10 cellular contexts compared by ENCODE assay signal in genomic region chr2:20451346-20451745, GRCh38. TPM values are rescaled to one million over a fixed set of nuclear protein-coding genes. Genes with fewer than 3 reads are reported as not detected.
DNase-seq lines count a peak whose midpoint lies in the region; ATAC-seq and TF ChIP-seq lines count a peak whose summit lies in the region.
"Had no signal": no experiment of that assay in that cellular context is flagged by ENCODE, and none has a peak within 500 bp of the region (broad histone marks: within the 10 kb centered on the region; RNA-seq: fewer than 3 reads in every experiment).

No MANE protein-coding gene starts in this region.

- H3K36me3 ChIP-seq in liver (ENCODE audit: control insufficient read depth in 4 of 4, insufficient read depth in 3 of 4, low read depth in 1 of 4, low read length in 3 of 4) (peaks cover 0 to 3% (median under 1%) of the 10 kb centered on the region in 4 donors), skeletal muscle satellite cell (ENCODE audit: insufficient read depth, low read length) (peaks cover 22% of the 10 kb centered on the region), GM23338 (ENCODE audit: insufficient read depth) (no peaks in the 10 kb centered on the region)

- no peaks in the 10 kb centered on the region for H3K27me3 ChIP-seq in liver (ENCODE audit: control insufficient read depth in 4 of 4, insufficient read depth in 4 of 4, low read length in 3 of 4)
- H3K27me3 ChIP-seq in skeletal muscle satellite cell (ENCODE audit: control insufficient read depth, insufficient read depth, low read length), result no peaks in the 10 kb centered on the region
- H3K27me3 ChIP-seq in GM23338 (ENCODE audit: insufficient read depth), result peaks cover 51% of the 10 kb centered on the region

- TF ChIP-seq RAD21 in liver (IDR thresholded peaks at IDR 0.05), result no peak

- in situ Hi-C loops in KBM-7 (cut with MboI; ENCODE audit: low pct_unique_long_range_greater_than_20kb, low sequenced_read_pairs), result loop anchor here (10.0 kb wide), 1 partner anchor 183 kb away; no protein-coding TSS in a partner anchor

- H3F3A ChIP-seq in GM23338 (replicated peaks; ENCODE audit: low read depth), result no peaks in the 10 kb centered on the region

- no peak overlapping the region for H3K27ac Mint-ChIP-seq in GM23338

- H3K9me3 Mint-ChIP-seq in GM23338, result no peaks in the 10 kb centered on the region

- no peak overlapping the region for H2AFZ ChIP-seq in GM23338

- H3K4me1 ChIP-seq in liver (ENCODE audit: control insufficient read depth in 4 of 4, insufficient read depth in 4 of 4, low read length in 3 of 4) (peaks cover 0 to 10% (median 0%) of the 10 kb centered on the region in 4 donors), skeletal muscle satellite cell (ENCODE audit: control insufficient read depth, insufficient read depth, low read length) (peaks cover 29% of the 10 kb centered on the region), GM23338 (ENCODE audit: insufficient read depth) (peaks cover 11% of the 10 kb centered on the region; the same call in 1 of the 2 replicates)

- H3K27ac ChIP-seq in cingulate gyrus (ENCODE audit: low read depth, low read length) (peak overlapping the region; percentile 92), liver (ENCODE audit: low read depth in 1 of 2, low read length in 2 of 2) (peak overlapping the region; percentile 90 to 98), GM23338 (ENCODE audit: low read depth) (no peak overlapping the region)

- DNase-seq in M059J (ENCODE audit: low read depth) (peak; percentile 30), KBM-7 (no peak), GM23338 (ENCODE audit: low spot score) (no peak), COLO668 (lab: John Stamatoyannopoulos, UW; ENCODE audit: unreplicated experiment) (no peak), EL (no peak)
- DNase-seq: activated CD8-positive, alpha-beta memory T cell treated with anti-CD3 and anti-CD28 coated beads, Interleukin-2, amount 50 U/mL, for 4 hours; stimulated activated naive CD4-positive, alpha-beta T cell treated with Interleukin-2 at 50 U/mL for 16 hours had no signal

- H3K79me2 ChIP-seq in GM23338 (replicated peaks; ENCODE audit: insufficient read depth), result no peaks in the 10 kb centered on the region

- peak overlapping the region; percentile 22 for H3K4me2 ChIP-seq in skeletal muscle satellite cell (ENCODE audit: low read length)
- no peak overlapping the region for H3K4me2 ChIP-seq in GM23338

- peaks cover 36% of the 10 kb centered on the region for H3K27me3 Mint-ChIP-seq in GM23338 (ENCODE audit: insufficient read depth, low read depth, poor library complexity)

- WGBS in liver, result 64% methylated on average over 4 of the region's 4 CpGs

- H3K4me1 Mint-ChIP-seq in GM23338, result peaks cover 25% of the 10 kb centered on the region; the same call in 2 of the 3 replicates

- H4K20me1 ChIP-seq in GM23338 (replicated peaks; ENCODE audit: insufficient read depth), result peaks cover 12% of the 10 kb centered on the region; the same call in 1 of the 2 replicates

- H3K9me3 ChIP-seq in liver (ENCODE audit: control insufficient read depth in 4 of 4, low read length in 3 of 4) (no peaks in the 10 kb centered on the region), skeletal muscle satellite cell (replicated peaks; ENCODE audit: low read length) (no peaks in the 10 kb centered on the region)

- H3K9ac ChIP-seq in liver (ENCODE audit: low read depth in 1 of 2, low read length in 2 of 2) (no peak overlapping the region), skeletal muscle satellite cell (ENCODE audit: low read depth, low read length) (peak overlapping the region; percentile 5)

- H3K36me3 Mint-ChIP-seq in GM23338 (ENCODE audit: low read depth), result no peaks in the 10 kb centered on the region

- H3K4me3 ChIP-seq in liver (ENCODE audit: low read depth in 1 of 3, low read length in 3 of 3) (no peak overlapping the region), skeletal muscle satellite cell (ENCODE audit: low read length) (no peak overlapping the region), GM23338 (no peak overlapping the region)

- TF ChIP-seq CTCF in liver (IDR thresholded peaks at IDR 0.05; ENCODE audit: low read depth, low read length, missing input control), result no peak
- no peak for TF ChIP-seq CTCF in GM23338 (conservative IDR thresholded peaks at IDR 0.05; ENCODE audit: low read depth in 2 of 2)

- H3K9me2 ChIP-seq in GM23338 (ENCODE audit: insufficient read depth), result no peaks in the 10 kb centered on the region

- ATAC-seq in GM23338, result no peak

- H3K4me3 Mint-ChIP-seq in GM23338, result no peak overlapping the region

TF ChIP-seq in liver, 16 proteins besides CTCF, POLR2A, EP300 and RAD21:
- no peak for TF ChIP-seq HNF4G (IDR thresholded peaks at IDR 0.05)
- TF ChIP-seq SP1 (IDR thresholded peaks at IDR 0.05), result no peak
- TF ChIP-seq GABPA (IDR thresholded peaks at IDR 0.05 in 1 of 2, conservative IDR thresholded peaks at IDR 0.05 in 1 of 2), result no peak
- TF ChIP-seq TAF1 (conservative IDR thresholded peaks at IDR 0.05), result no peak

TF ChIP-seq in GM23338, 12 proteins besides CTCF, POLR2A, EP300 and RAD21 (continues in another document):
- TF ChIP-seq EZH2 (IDR thresholded peaks at IDR 0.05; ENCODE audit: low read depth, unreplicated experiment) (no peak), POLR2AphosphoS5 (IDR thresholded peaks at IDR 0.05; ENCODE audit: low read depth) (no peak), ETS1 (IDR thresholded peaks at IDR 0.05) (no peak), STAT1 (IDR thresholded peaks at IDR 0.05; ENCODE audit: unreplicated experiment) (no peak), NANOG (IDR thresholded peaks at IDR 0.05; ENCODE audit: borderline replicate concordance) (no peak), EZH2phosphoT487 (IDR thresholded peaks at IDR 0.05; ENCODE audit: unreplicated experiment) (no peak), REST (IDR thresholded peaks at IDR 0.05; ENCODE audit: unreplicated experiment) (no peak), ZNF331 (CRISPR knock-in tag; IDR thresholded peaks at IDR 0.05; ENCODE audit: low read depth) (no peak), CREB1 (CRISPR knock-in tag; IDR thresholded peaks at IDR 0.05; ENCODE audit: low read depth) (no peak)

RNA-seq across cellular contexts. Expression of gene RHOB, which starts 4.5 kb away (rescaled TPM):
- 81.9 and 102 TPM in 2 replicates for total RNA-seq in M059J (2014; rRNA removed; shearing (Covaris generic))
- 100 to 1,000 TPM in 1 of 2 donors, 10 to 100 TPM in 1; 82.6 to 634 TPM for total RNA-seq in liver
- polyA plus RNA-seq in liver (100 to 1,000 TPM; 114 to 207 TPM), GM23338 (2016; fragmentation: Nextera tagmentation; extraction: Ambion mirVana) (5.5 and 6.6 TPM in 2 replicates)
- total RNA-seq in skeletal muscle satellite cell (2012; rRNA removed), result 55.0 and 60.3 TPM in 2 replicates
- total RNA-seq in GM23338 (2014; rRNA removed; shearing (Covaris generic)), result 26.9 and 29.2 TPM in 2 replicates
